Comparison of ENCODE assay signal across 25 cellular contexts in the genomic region with DNA sequence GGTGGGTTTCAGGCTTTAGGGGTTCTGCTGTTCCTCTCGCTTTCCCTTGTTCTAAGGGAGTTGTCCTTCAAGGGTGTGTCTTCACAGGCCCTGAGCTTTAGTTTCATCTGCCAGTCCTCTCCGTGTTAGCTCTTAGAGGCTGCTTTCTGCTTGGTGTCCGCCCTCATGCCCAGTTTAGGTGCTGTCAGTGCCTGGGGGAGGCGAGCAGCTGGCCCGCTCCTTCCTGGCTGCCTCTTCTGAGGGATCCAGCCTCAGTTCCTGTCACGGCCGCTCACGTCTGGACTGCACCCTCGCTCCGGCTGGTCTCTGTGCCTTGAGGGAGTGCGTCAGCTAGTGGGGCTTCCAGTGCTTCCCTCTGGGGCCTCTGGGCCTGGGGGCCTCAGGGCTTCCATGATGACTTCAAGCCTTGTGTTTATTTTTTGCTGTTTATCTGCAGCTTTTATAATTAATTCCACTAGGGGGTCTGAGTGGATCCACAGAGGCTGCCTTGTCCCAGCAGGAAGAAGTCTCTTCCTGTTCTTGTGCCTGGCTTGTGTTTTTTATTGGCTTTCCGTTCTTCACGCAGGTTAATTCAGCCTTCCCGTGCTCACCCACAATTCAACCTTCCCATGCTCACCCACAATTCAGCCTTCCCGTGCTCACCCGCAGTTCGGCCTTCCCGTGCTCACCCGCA. TPM values are rescaled to one million over a fixed set of nuclear protein-coding genes. Genes with fewer than 3 reads are reported as not detected.
DNase-seq lines count a peak whose midpoint lies in the region; TF ChIP-seq lines count a peak whose summit lies in the region.
"Had no signal": no experiment of that assay in that cellular context is flagged by ENCODE, and none has a peak within 500 bp of the region (broad histone marks: within the 10 kb centered on the region; RNA-seq: fewer than 3 reads in every experiment).

No MANE protein-coding gene starts in this region.

- intact Hi-C loops in posterior cingulate gyrus (cut with DNase I), result no loop called here

- peaks cover 3% of the 10 kb centered on the region for H3K27me3 Mint-ChIP-seq in endothelial cell (ENCODE audit: unreplicated experiment)
- H3K27me3 Mint-ChIP-seq: T-helper 17 cell had no signal

- no peaks in the 10 kb centered on the region for H3K9me3 Mint-ChIP-seq in endothelial cell (ENCODE audit: unreplicated experiment)

- H3K4me3 Mint-ChIP-seq in endothelial cell (ENCODE audit: unreplicated experiment), result peak overlapping the region; percentile 84
- H3K4me3 Mint-ChIP-seq: T-helper 17 cell had no signal

- peaks cover 44% of the 10 kb centered on the region for H3K4me1 Mint-ChIP-seq in endothelial cell (ENCODE audit: unreplicated experiment)

- no peak for TF ChIP-seq CTCF in endothelial cell (IDR thresholded peaks at IDR 0.05; ENCODE audit: unreplicated experiment)

- peak overlapping the region; percentile 99 for H3K27ac Mint-ChIP-seq in endothelial cell (ENCODE audit: unreplicated experiment)

- peaks cover 35% of the 10 kb centered on the region for H3K36me3 Mint-ChIP-seq in endothelial cell (ENCODE audit: low read depth, unreplicated experiment)

- peak; percentile 50 for DNase-seq in activated effector memory CD4-positive, alpha-beta T cell treated with anti-CD3 and anti-CD28 coated beads, Interleukin-2, amount 50 U/mL, for 16 hours
- no peak for DNase-seq in activated effector memory CD4-positive, alpha-beta T cell treated with Interleukin-2 at 50 U/mL for 16 hours
- DNase-seq in Kasumi-1 (lab: John Stamatoyannopoulos, UW) (peak; percentile 93 to 97), endothelial cell (ENCODE audit: low spot score) (peak; percentile 12), posterior cingulate gyrus (peak in 6 of 10 donors; percentile 30 to 92 (median 62)), MV-4-11 (lab: John Stamatoyannopoulos, UW) (no peak), NCI-H128 (lab: John Stamatoyannopoulos, UW; ENCODE audit: unreplicated experiment) (no peak), kidney glomerular epithelial cell (lab: John Stamatoyannopoulos, UW) (no peak)
- DNase-seq: ACHN; activated CD8-positive, alpha-beta memory T cell treated with anti-CD3 and anti-CD28 coated beads, Interleukin-2, amount 50 U/mL, for 48 hours; activated gamma-delta T cell; body of pancreas; DMS79; effector memory CD4-positive, alpha-beta T cell; esophagus squamous epithelium; GM23248; hippocampal formation; NCI-H1417 treated with DMSO at 0.1 percent for 48 hours; NCI-H526 treated with DMSO at 0.1 percent for 48 hours; RPMI8226; SK-N-SH; small intestine; stimulated activated CD4-positive, alpha-beta T cell treated with anti-CD3 and anti-CD28 coated beads, Interleukin-1b, Interleukin-23, amount 100 ng/mL, for 48 hours; T-helper 17 cell; testis had no signal

RNA-seq across cellular contexts. Expression of a gene that starts 33.0 kb away (rescaled TPM):
- total RNA-seq in endothelial cell (ENCODE audit: unreplicated experiment), result 32.6 TPM

RNA-seq across cellular contexts. Expression of a gene that starts 40.2 kb away (rescaled TPM):
- 52.7 TPM for total RNA-seq in endothelial cell (ENCODE audit: unreplicated experiment)

Comparison
In these comparisons a context has a peak if more than half of its experiments do, and no peak if none do; other contexts are left out.
1. DNase-seq: peak in activated effector memory CD4-positive, alpha-beta T cell treated with anti-CD3 and anti-CD28 coated beads, Interleukin-2, amount 50 U/mL, for 16 hours (single experiment), Kasumi-1 (2 of 2), endothelial cell (single experiment) and posterior cingulate gyrus (6 of 10); none in activated effector memory CD4-positive, alpha-beta T cell treated with Interleukin-2 at 50 U/mL for 16 hours (single experiment), MV-4-11 (single experiment), NCI-H128 (single experiment) and kidney glomerular epithelial cell (single experiment).